ENCODE assay signal across 17 cellular contexts in genomic region chr21:45081636-45082035, GRCh38. TPM values are rescaled to one million over a fixed set of nuclear protein-coding genes. Genes with fewer than 3 reads are reported as not detected.
DNase-seq lines count a peak whose midpoint lies in the region; FAIRE-seq and TF ChIP-seq lines count a peak whose summit lies in the region.
"Had no signal": no experiment of that assay in that cellular context is flagged by ENCODE, and none has a peak within 500 bp of the region (broad histone marks: within the 10 kb centered on the region; RNA-seq: fewer than 3 reads in every experiment).

No MANE protein-coding gene starts in this region.

- TF ChIP-seq EP300 in esophagus muscularis mucosa (IDR thresholded peaks at IDR 0.05) = no peak
- no peak for TF ChIP-seq EP300 in stomach (IDR thresholded peaks at IDR 0.05)

- peaks cover 99% of the 10 kb centered on the region for H3K4me1 Mint-ChIP-seq in activated CD4-positive, alpha-beta memory T cell treated with anti-CD3 and anti-CD28 coated beads, Interleukin-2, amount 10 ng/mL, durations not matched to agents 7 days and 5 days

- H3K36me3 Mint-ChIP-seq in activated CD4-positive, alpha-beta memory T cell treated with anti-CD3 and anti-CD28 coated beads, Interleukin-2, amount 10 ng/mL, durations not matched to agents 7 days and 5 days (ENCODE audit: low read depth) = peaks cover 30% of the 10 kb centered on the region

- DNase-seq in activated effector memory CD4-positive, alpha-beta T cell treated with anti-CD3 and anti-CD28 coated beads, Interleukin-2, amount 50 U/mL, for 16 hours = peak; percentile 58
- DNase-seq in activated effector memory CD4-positive, alpha-beta T cell treated with Interleukin-2 at 50 U/mL for 16 hours = no peak
- DNase-seq in activated CD4-positive, alpha-beta memory T cell treated with anti-CD3 and anti-CD28 coated beads, Interleukin-2, amount 10 ng/mL, durations not matched to agents 7 days and 5 days = no peak
- no peak for DNase-seq in esophagus muscularis mucosa (ENCODE audit: extremely low spot score)
- DNase-seq in stomach = no peak
- no peak for DNase-seq in H7
- no peak for DNase-seq in NCI-H524 treated with DMSO at 0.1 percent for 48 hours (lab: John Stamatoyannopoulos, UW)
- DNase-seq in HTR-8/SVneo (ENCODE audit: insufficient read length, low spot score) = no peak
- DNase-seq: activated CD4-positive, CD25-positive, alpha-beta regulatory T cell treated with anti-CD3 and anti-CD28 coated beads, Interleukin-2, amount 50 U/mL, for 72 hours; GF-D8; mammary epithelial cell; NCI-H2227 treated with DMSO at 0.1 percent for 48 hours had no signal

- H3K9me3 Mint-ChIP-seq in activated CD4-positive, alpha-beta memory T cell treated with anti-CD3 and anti-CD28 coated beads, Interleukin-2, amount 10 ng/mL, durations not matched to agents 7 days and 5 days = no peaks in the 10 kb centered on the region
- H3K9me3 Mint-ChIP-seq: neural crest cell had no signal

- intact Hi-C loops in esophagus muscularis mucosa (cut with DNase I) = no loop called here
- intact Hi-C loops in stomach (cut with DNase I; ENCODE audit: low total_unique reads) = no loop called here

- H3K4me3 ChIP-seq in esophagus muscularis mucosa = no peak overlapping the region
- no peak overlapping the region for H3K4me3 ChIP-seq in stomach
- no peak overlapping the region for H3K4me3 ChIP-seq in H7 (ENCODE audit: insufficient read depth, low read depth, low read length)
- H3K4me3 ChIP-seq: breast epithelium had no signal

- H3K9me3 ChIP-seq in esophagus muscularis mucosa (no peaks in the 10 kb centered on the region), stomach (no peaks in the 10 kb centered on the region)
- H3K9me3 ChIP-seq: breast epithelium had no signal

- H3K27ac ChIP-seq in esophagus muscularis mucosa (replicated peaks in 1 of 4) = peak overlapping the region; percentile 60 to 99 (median 73)
- H3K27ac ChIP-seq in stomach = peak overlapping the region in 3 of 5 donors; percentile 9 to 97 (median 63)
- H3K27ac ChIP-seq: breast epithelium had no signal

- H3K27me3 ChIP-seq in esophagus muscularis mucosa (no peaks in the 10 kb centered on the region), stomach (no peaks in the 10 kb centered on the region), H7 (ENCODE audit: control insufficient read depth, insufficient read depth, low read length) (no peaks in the 10 kb centered on the region)
- H3K27me3 ChIP-seq: breast epithelium had no signal

- TF ChIP-seq CTCF in esophagus muscularis mucosa (IDR thresholded peaks at IDR 0.05) = no peak
- no peak for TF ChIP-seq CTCF in stomach (IDR thresholded peaks at IDR 0.05)

- TF ChIP-seq POLR2A in esophagus muscularis mucosa (IDR thresholded peaks at IDR 0.05; ENCODE audit: low read depth) (no peak), stomach (IDR thresholded peaks at IDR 0.05) (no peak)

- H3K27ac Mint-ChIP-seq in activated CD4-positive, alpha-beta memory T cell treated with anti-CD3 and anti-CD28 coated beads, Interleukin-2, amount 10 ng/mL, durations not matched to agents 7 days and 5 days = peak overlapping the region; percentile 88

- no peaks in the 10 kb centered on the region for H3K27me3 Mint-ChIP-seq in activated CD4-positive, alpha-beta memory T cell treated with anti-CD3 and anti-CD28 coated beads, Interleukin-2, amount 10 ng/mL, durations not matched to agents 7 days and 5 days

- FAIRE-seq in HTR-8/SVneo (lab: Jason Lieb, UNC) = no peak
- FAIRE-seq: D721Med, GM12892, islet of Langerhans had no signal

- WGBS in esophagus muscularis mucosa = 91% methylated on average over 4 of the region's 4 CpGs
- 87 to 97% (median 95%) methylated on average over 4 of the region's 4 CpGs for WGBS in stomach, 5 donors

- CTCF ChIA-PET in activated CD4-positive, alpha-beta memory T cell treated with anti-CD3 and anti-CD28 coated beads, Interleukin-2, amount 10 ng/mL, durations not matched to agents 7 days and 5 days (lab: Charles Lee) = no interaction called here

- H3K4me3 Mint-ChIP-seq in activated CD4-positive, alpha-beta memory T cell treated with anti-CD3 and anti-CD28 coated beads, Interleukin-2, amount 10 ng/mL, durations not matched to agents 7 days and 5 days = peak overlapping the region; percentile 43
- H3K4me3 Mint-ChIP-seq: neural crest cell had no signal

- H3K36me3 ChIP-seq in esophagus muscularis mucosa (peaks cover 0 to 14% (median 7%) of the 10 kb centered on the region in 4 donors), stomach (peaks cover 0 to 4% (median 0%) of the 10 kb centered on the region in 4 donors), H7 (replicated peaks; ENCODE audit: control insufficient read depth, insufficient read depth, low read length) (no peaks in the 10 kb centered on the region)
- H3K36me3 ChIP-seq: breast epithelium had no signal

- peaks cover 22 to 99% (median 92%) of the 10 kb centered on the region in 4 donors for H3K4me1 ChIP-seq in esophagus muscularis mucosa
- H3K4me1 ChIP-seq in stomach = peaks cover 0 to 72% (median 39%) of the 10 kb centered on the region in 4 donors
- H3K4me1 ChIP-seq: breast epithelium had no signal

- POLR2A ChIA-PET in activated CD4-positive, alpha-beta memory T cell treated with anti-CD3 and anti-CD28 coated beads, Interleukin-2, amount 10 ng/mL, durations not matched to agents 7 days and 5 days (lab: Charles Lee) = no interaction called here

RNA-seq across cellular contexts. Expression of gene ADARB1, which starts 7.3 kb away (rescaled TPM):
- 10 to 100 TPM; 59.1 to 59.6 TPM for total RNA-seq in activated CD4-positive, alpha-beta memory T cell treated with anti-CD3 and anti-CD28 coated beads, Interleukin-2, amount 10 ng/mL, durations not matched to agents 7 days and 5 days
- 100 to 1,000 TPM; 107 to 231 (median 201) TPM for total RNA-seq in esophagus muscularis mucosa
- total RNA-seq in stomach = 10 to 100 TPM in 4 of 5 donors, 1 to 10 TPM in 1; 3.2 to 33.9 (median 28.8) TPM
- 1 to 10 TPM; 5.9 to 6.7 (median 6.6) TPM for polyA plus RNA-seq in stomach
- total RNA-seq in H7 (2014; rRNA removed; shearing (Covaris generic)) = 5.5 and 8.0 TPM in 2 replicates
